Comparison of ENCODE assay signal across 17 cellular contexts in the genomic region with DNA sequence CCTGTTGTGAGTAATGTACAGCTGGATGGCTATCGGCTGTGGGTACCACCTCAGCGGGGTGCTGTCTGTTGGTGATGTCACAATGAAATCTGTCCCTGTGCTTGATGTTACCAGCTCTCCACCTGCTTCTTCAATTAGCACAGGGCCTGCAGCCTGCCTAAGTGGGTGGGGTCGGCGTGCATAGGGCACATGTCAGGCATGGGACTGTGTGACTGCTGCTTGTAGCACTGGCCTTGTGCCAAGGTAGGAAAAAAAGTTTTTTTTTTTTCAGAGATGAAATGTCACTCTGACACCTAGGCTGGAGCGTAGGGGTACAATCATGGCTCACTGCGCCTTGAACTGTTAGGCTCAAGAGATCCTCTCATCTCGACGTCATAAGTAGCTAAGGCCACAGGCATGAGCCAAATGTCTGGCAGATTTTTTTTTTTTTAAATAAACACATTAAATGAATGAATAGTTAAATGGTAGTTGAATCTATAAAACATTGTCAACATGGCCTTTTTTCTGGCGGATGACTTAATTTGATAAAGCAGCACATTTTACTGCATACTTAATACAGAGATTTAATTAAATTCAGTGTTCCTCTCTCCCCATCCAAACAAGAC.
A peak's percentile ranks its signal among the peaks of the same experiment; 100 is the strongest.
DNase-seq lines count a peak whose midpoint lies in the region; ATAC-seq, FAIRE-seq and TF ChIP-seq lines count a peak whose summit lies in the region.
"Had no signal": no experiment of that assay in that cellular context is flagged by ENCODE, and none has a peak within 500 bp of the region (broad histone marks: within the 10 kb centered on the region; RNA-seq: fewer than 3 reads in every experiment).

No MANE protein-coding gene starts in this region.

- FAIRE-seq in kidney (lab: Jason Lieb, UNC) = no peak
- FAIRE-seq: H1 had no signal

- H3K4me3 ChIP-seq in kidney (ENCODE audit: low read length in 2 of 2) = no peak overlapping the region
- no peak overlapping the region for H3K4me3 ChIP-seq in foreskin fibroblast (ENCODE audit: low read depth in 1 of 2, low read length in 2 of 2)
- H3K4me3 ChIP-seq in HAP-1 = no peak overlapping the region
- H3K4me3 ChIP-seq: BLaER1 treated with 17β-estradiol and CSF1 and Interleukin-3, amounts not matched to agents 10 nM and 100 nM had no signal

- intact Hi-C loops in kidney (cut with DNase I) = no loop called here

- H3K27ac Mint-ChIP-seq in stimulated activated naive CD8-positive, alpha-beta T cell treated with anti-CD3 and anti-CD28 coated beads, Interleukin-15, amount 100 ng/mL, for 72 hours = no peak overlapping the region
- H3K27ac Mint-ChIP-seq: HFFc6 had no signal

- ATAC-seq in stimulated activated naive CD8-positive, alpha-beta T cell treated with anti-CD3 and anti-CD28 coated beads, Interleukin-15, amount 100 ng/mL, for 72 hours = no peak

- no peaks in the 10 kb centered on the region for H3K27me3 ChIP-seq in HAP-1 (ENCODE audit: low read depth)
- H3K27me3 ChIP-seq: BLaER1 treated with 17β-estradiol and CSF1 and Interleukin-3, amounts not matched to agents 10 nM and 100 nM had no signal

- TF ChIP-seq CTCF in kidney (IDR thresholded peaks at IDR 0.05; ENCODE audit: borderline replicate concordance, extremely low read depth, insufficient read depth) (no peak), foreskin fibroblast (IDR thresholded peaks at IDR 0.05; ENCODE audit: low read depth, low read length) (no peak)

- no peak overlapping the region for H3K27ac ChIP-seq in kidney (ENCODE audit: low read depth in 2 of 2, low read length in 2 of 2)
- H3K27ac ChIP-seq: BLaER1 treated with 17β-estradiol and CSF1 and Interleukin-3, amounts not matched to agents 10 nM and 100 nM; KMS-11 had no signal

- H3K27me3 Mint-ChIP-seq in stimulated activated naive CD8-positive, alpha-beta T cell treated with anti-CD3 and anti-CD28 coated beads, Interleukin-15, amount 100 ng/mL, for 72 hours = peaks cover 39% of the 10 kb centered on the region

- no peaks in the 10 kb centered on the region for H3K4me1 ChIP-seq in kidney (ENCODE audit: control insufficient read depth in 1 of 2, insufficient read depth in 1 of 2, low read depth in 1 of 2, low read length in 2 of 2)
- H3K4me1 ChIP-seq in HAP-1 = no peaks in the 10 kb centered on the region

- no peak overlapping the region for H3K9ac ChIP-seq in kidney (ENCODE audit: low read length in 2 of 2)
- H3K9ac ChIP-seq: BLaER1 treated with 17β-estradiol and CSF1 and Interleukin-3, amounts not matched to agents 10 nM and 100 nM; KMS-11 had no signal

- in situ Hi-C loops in HAP-1 (cut with MboI; ENCODE audit: low sequenced_read_pairs) = no loop called here

- H3K4me3 Mint-ChIP-seq in stimulated activated naive CD8-positive, alpha-beta T cell treated with anti-CD3 and anti-CD28 coated beads, Interleukin-15, amount 100 ng/mL, for 72 hours = no peak overlapping the region
- H3K4me3 Mint-ChIP-seq: HFFc6 had no signal

- no peaks in the 10 kb centered on the region for H3K36me3 ChIP-seq in kidney (ENCODE audit: control insufficient read depth in 1 of 2, insufficient read depth in 2 of 2, low read length in 2 of 2)
- H3K36me3 ChIP-seq in HAP-1 (replicated peaks) = no peaks in the 10 kb centered on the region
- H3K36me3 ChIP-seq: BLaER1 treated with 17β-estradiol and CSF1 and Interleukin-3, amounts not matched to agents 10 nM and 100 nM had no signal

- H3K4me1 Mint-ChIP-seq in stimulated activated naive CD8-positive, alpha-beta T cell treated with anti-CD3 and anti-CD28 coated beads, Interleukin-15, amount 100 ng/mL, for 72 hours = no peaks in the 10 kb centered on the region

- H3K9me3 ChIP-seq in kidney (ENCODE audit: control insufficient read depth in 1 of 2, low read length in 2 of 2) = no peaks in the 10 kb centered on the region
- no peaks in the 10 kb centered on the region for H3K9me3 ChIP-seq in HAP-1
- H3K9me3 ChIP-seq: BLaER1 treated with 17β-estradiol and CSF1 and Interleukin-3, amounts not matched to agents 10 nM and 100 nM had no signal

- DNase-seq in NCI-H524 (lab: John Stamatoyannopoulos, UW) (peak; percentile 13 to 67), NCI-H524 treated with DMSO at 0.1 percent for 48 hours (lab: John Stamatoyannopoulos, UW) (no peak), NCI-H748 (lab: John Stamatoyannopoulos, UW; ENCODE audit: unreplicated experiment) (peak; percentile 87), kidney (peak; percentile 17), foreskin fibroblast (no peak), HAP-1 (ENCODE audit: low spot score in 2 of 2) (no peak), NCI-H1092 (lab: John Stamatoyannopoulos, UW) (no peak)
- DNase-seq in stimulated activated naive CD8-positive, alpha-beta T cell treated with anti-CD3 and anti-CD28 coated beads, Interleukin-15, amount 100 ng/mL, for 72 hours = no peak
- DNase-seq: EL, HFFc6, NCI-H1092 treated with DMSO at 0.1 percent for 48 hours, NCI-H1694 treated with DMSO at 0.1 percent for 48 hours, NCI-H510A treated with DMSO at 0.1 percent for 48 hours, SIG-M5 had no signal

- H3K9me3 Mint-ChIP-seq in stimulated activated naive CD8-positive, alpha-beta T cell treated with anti-CD3 and anti-CD28 coated beads, Interleukin-15, amount 100 ng/mL, for 72 hours = no peaks in the 10 kb centered on the region
- H3K9me3 Mint-ChIP-seq: HFFc6 had no signal

Comparison
In these comparisons a context has a peak if more than half of its experiments do, and no peak if none do; other contexts are left out.
1. DNase-seq: peak in NCI-H524 (2 of 2), NCI-H748 (single experiment) and kidney (single experiment); none in NCI-H524 treated with DMSO at 0.1 percent for 48 hours (single experiment), foreskin fibroblast (0 of 2), HAP-1 (0 of 2), NCI-H1092 (single experiment) and stimulated activated naive CD8-positive, alpha-beta T cell treated with anti-CD3 and anti-CD28 coated beads, Interleukin-15, amount 100 ng/mL, for 72 hours (0 of 2).